Comparison of ENCODE assay signal across 10 cellular contexts in genomic region chr1:56855190-56855589, GRCh38. TPM values are rescaled to one million over a fixed set of nuclear protein-coding genes. Genes with fewer than 3 reads are reported as not detected.
"Had no signal": no experiment of that assay in that cellular context is flagged by ENCODE, and none has a peak within 500 bp of the region (broad histone marks: within the 10 kb centered on the region; RNA-seq: fewer than 3 reads in every experiment).

No MANE protein-coding gene starts in this region.

- H3K4me1 ChIP-seq: HAP-1 had no signal

- H3K9me3 ChIP-seq: HAP-1 had no signal

- DNase-seq: GOT3, H7, HFFc6, KBM-7 had no signal

- H3K36me3 ChIP-seq: HAP-1 had no signal

- H3K27ac Mint-ChIP-seq: HFFc6, IgD-negative memory B cell had no signal

- ATAC-seq: HCT116 had no signal

- H3K36me3 Mint-ChIP-seq: IgD-negative memory B cell had no signal

- H3K27ac ChIP-seq: HL-60 had no signal

- H3K4me1 Mint-ChIP-seq: IgD-negative memory B cell had no signal

- H3K9me3 Mint-ChIP-seq: HFFc6 had no signal

- H3K4me3 ChIP-seq: HAP-1 had no signal

- H3K4me3 Mint-ChIP-seq: HFFc6, IgD-negative memory B cell had no signal

RNA-seq across cellular contexts. Expression of gene C8A, which starts 0.6 kb away (rescaled TPM):
- total RNA-seq: H4, H7, HFFc6, HT1080 had no signal
- polyA plus RNA-seq: IgD-negative memory B cell had no signal

RNA-seq across cellular contexts. Expression of gene FYB2, which starts 36.0 kb away (rescaled TPM):
- total RNA-seq: H4, H7, HT1080 had no signal
- polyA plus RNA-seq: IgD-negative memory B cell had no signal
